9 cellular contexts compared by ENCODE assay signal in genomic region chr7:98284335-98285036, GRCh38. TPM values are rescaled to one million over a fixed set of nuclear protein-coding genes. Genes with fewer than 3 reads are reported as not detected.
DNase-seq lines count a peak whose midpoint lies in the region; ATAC-seq, FAIRE-seq and TF ChIP-seq lines count a peak whose summit lies in the region.
"Had no signal": no experiment of that assay in that cellular context is flagged by ENCODE, and none has a peak within 500 bp of the region (broad histone marks: within the 10 kb centered on the region; RNA-seq: fewer than 3 reads in every experiment).

No MANE protein-coding gene starts in this region.

- peaks cover 78% of the 10 kb centered on the region for H3K79me2 ChIP-seq in ACC112 (ENCODE audit: control insufficient read depth, insufficient read depth, low read length, unreplicated experiment)

- peaks cover 36% of the 10 kb centered on the region for H3K4me1 Mint-ChIP-seq in MCF 10A (ENCODE audit: insufficient read depth, unreplicated experiment)

- ATAC-seq in GM18861 (IDR thresholded peaks at IDR 0.05; ENCODE audit: unreplicated experiment) (no peak), HG03139 (IDR thresholded peaks at IDR 0.05; ENCODE audit: unreplicated experiment) (no peak), HG02970 (IDR thresholded peaks at IDR 0.05; ENCODE audit: low FRiP score, unreplicated experiment) (no peak)

- H3K27ac Mint-ChIP-seq in MCF 10A (ENCODE audit: low read depth, unreplicated experiment), result peak overlapping the region; percentile 87

- H3K4me3 Mint-ChIP-seq in MCF 10A (ENCODE audit: unreplicated experiment), result peak overlapping the region; percentile 91

- H3K27ac ChIP-seq in ACC112 (ENCODE audit: low read depth, low read length) (peak overlapping the region; percentile 78), small intestine (ENCODE audit: low read depth in 1 of 2, low read length in 1 of 2) (peak overlapping the region; percentile 92 to 97)

- intact Hi-C loops in MCF 10A (cut with micrococcal nuclease), result loop anchor here (1.0 to 10.0 kb wide), 2 partner anchors 117 to 560 kb away; partner anchors contain the start of gene BAIAP2L1

- H3K27me3 Mint-ChIP-seq in MCF 10A (ENCODE audit: insufficient read depth, unreplicated experiment), result no peaks in the 10 kb centered on the region

- CTCF ChIA-PET in MCF 10A (lab: Yijun Ruan, JAX), result interaction anchor here (0.9 to 2.4 kb wide), 6 partner anchors 10 to 117 kb away, joined by 3 to 11 read pairs (median 6); no protein-coding TSS in a partner anchor

- H3K36me3 ChIP-seq in ACC112 (ENCODE audit: insufficient read depth, low read length), result peaks cover 4% of the 10 kb centered on the region; the same call in 1 of the 2 replicates
- peaks cover 0 to 2% of the 10 kb centered on the region in 2 donors for H3K36me3 ChIP-seq in small intestine (ENCODE audit: control insufficient read depth in 2 of 2, insufficient read depth in 2 of 2, low read length in 2 of 2)

- H3K4me3 ChIP-seq in ACC112 (ENCODE audit: low read depth, low read length) (peak overlapping the region; percentile 87), small intestine (ENCODE audit: low read depth in 1 of 2, low read length in 2 of 2) (peak overlapping the region in 1 of 2 donors; percentile 93)

- no peaks in the 10 kb centered on the region for H3K27me3 ChIP-seq in ACC112 (ENCODE audit: insufficient read depth, low read length)
- no peaks in the 10 kb centered on the region for H3K27me3 ChIP-seq in small intestine (ENCODE audit: control insufficient read depth in 2 of 2, insufficient read depth in 2 of 2, low read length in 2 of 2)

- H3K9me3 ChIP-seq in small intestine (ENCODE audit: control insufficient read depth, low read depth), result no peaks in the 10 kb centered on the region

- H3K4me1 ChIP-seq in ACC112 (ENCODE audit: control insufficient read depth, insufficient read depth, low read length, unreplicated experiment) (peaks cover 51% of the 10 kb centered on the region), small intestine (ENCODE audit: control insufficient read depth in 2 of 2, insufficient read depth in 1 of 2, low read depth in 1 of 2, low read length in 1 of 2) (peaks cover 11 to 14% of the 10 kb centered on the region in 2 donors)

- H3K9me3 Mint-ChIP-seq in MCF 10A (ENCODE audit: unreplicated experiment), result no peaks in the 10 kb centered on the region

- no TSS peak for BruUV-seq in MCF 10A (replicated peaks; lab: Mats Ljungman, UMichigan)

- WGBS in small intestine, 3 donors, result 11 to 30% (median 29%) methylated on average over 20 of the region's 20 CpGs

- H3K36me3 Mint-ChIP-seq in MCF 10A (ENCODE audit: insufficient read depth, unreplicated experiment), result peaks cover 41% of the 10 kb centered on the region

- TF ChIP-seq CTCF in MCF 10A (IDR thresholded peaks at IDR 0.05; ENCODE audit: unreplicated experiment), result no peak

- POLR2A ChIA-PET in MCF 10A (lab: Yijun Ruan, JAX), result interaction anchor here (0.7 to 6.6 kb wide), 12 partner anchors 11 to 423 kb away, joined by 3 to 60 read pairs (median 4); partner anchors contain the start of gene BAIAP2L1

- DNase-seq in HS-5 (ENCODE audit: low read depth) (peak; percentile 39), MCF 10A (ENCODE audit: unreplicated experiment) (peak; percentile 90), kidney glomerular epithelial cell (lab: John Stamatoyannopoulos, UW) (peak; percentile 66), small intestine (peak; percentile 95)

- H2AFZ ChIP-seq in ACC112 (ENCODE audit: low read length, unreplicated experiment), result no peak overlapping the region

- FAIRE-seq in small intestine (lab: Jason Lieb, UNC), result no peak
- FAIRE-seq: colon had no signal

RNA-seq across cellular contexts. Expression of gene BRI3, which starts 3.0 kb away (rescaled TPM):
- 154 and 246 TPM in 2 replicates for total RNA-seq in MCF 10A (2022)
- 100 to 1,000 TPM; 186 to 384 (median 323) TPM for polyA plus RNA-seq in small intestine

RNA-seq across cellular contexts. Expression of gene TECPR1, which starts 32.5 kb away (rescaled TPM):
- 15.4 and 21.1 TPM in 2 replicates for total RNA-seq in MCF 10A (2022)
- polyA plus RNA-seq in small intestine, result 10 to 100 TPM in 2 of 3 donors, 1 to 10 TPM in 1; 9.2 to 20.6 (median 12.5) TPM

Comparison
In these comparisons a context has a peak if more than half of its experiments do, and no peak if none do; other contexts are left out.
1. DNase-seq: peak in every context shown above with its lines; median percentile 95 in small intestine; 90 in MCF 10A; 66 in kidney glomerular epithelial cell; 39 in HS-5.